ENCODE assay signal across 10 cellular contexts in the genomic region with DNA sequence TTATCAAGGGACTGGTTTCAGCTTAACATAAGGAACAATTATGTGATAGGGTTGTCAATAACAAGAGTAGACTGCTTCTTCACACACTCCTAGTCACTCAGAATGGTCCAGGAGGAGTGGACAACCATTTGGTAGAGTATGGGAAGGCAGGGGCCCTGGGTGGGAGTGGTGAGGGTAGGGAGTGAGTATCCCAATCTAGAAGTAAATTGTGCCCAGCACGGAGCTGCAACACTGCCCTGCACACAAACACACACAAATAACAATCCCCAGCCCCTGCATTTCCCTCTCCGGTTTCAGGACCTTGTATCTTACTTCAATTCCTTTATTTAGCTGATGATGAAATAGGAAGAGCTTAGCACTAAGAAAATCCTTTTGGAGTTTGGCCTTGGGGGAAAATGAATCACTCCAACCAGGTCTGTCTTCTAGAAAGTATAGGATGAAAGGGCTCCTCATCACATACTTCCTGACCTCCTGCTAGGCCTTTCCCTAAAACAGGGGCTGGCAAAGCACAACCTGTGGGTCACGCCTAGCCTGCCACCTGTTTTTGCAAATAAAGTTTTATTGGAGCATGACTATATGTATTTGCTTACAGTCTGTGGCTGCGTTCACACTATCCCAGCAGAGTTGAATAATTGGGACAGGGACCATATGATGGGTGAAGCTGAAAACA.
DNase-seq lines count a peak whose midpoint lies in the region; ATAC-seq and TF ChIP-seq lines count a peak whose summit lies in the region.
"Had no signal": no experiment of that assay in that cellular context is flagged by ENCODE, and none has a peak within 500 bp of the region (broad histone marks: within the 10 kb centered on the region; RNA-seq: fewer than 3 reads in every experiment).

No MANE protein-coding gene starts in this region.

- H3K27ac ChIP-seq in BLaER1 (no peak overlapping the region), Peyer's patch (peak overlapping the region; percentile 35 to 76 (median 60))

- H3K9me3 ChIP-seq in BLaER1 (no peaks in the 10 kb centered on the region), Peyer's patch (no peaks in the 10 kb centered on the region), neuron (ENCODE audit: low read length) (no peaks in the 10 kb centered on the region)

- TF ChIP-seq CTCF in Peyer's patch (IDR thresholded peaks at IDR 0.05) (no peak), epithelial cell of esophagus (IDR thresholded peaks at IDR 0.05; ENCODE audit: insufficient read depth, low read depth, low read length, missing control alignments) (no peak)

- H3K27me3 ChIP-seq in BLaER1 (no peaks in the 10 kb centered on the region), Peyer's patch (no peaks in the 10 kb centered on the region), neuron (ENCODE audit: insufficient read depth, low read length) (no peaks in the 10 kb centered on the region)

- H3K4me3 ChIP-seq in BLaER1 = no peak overlapping the region
- no peak overlapping the region for H3K4me3 ChIP-seq in Peyer's patch
- H3K4me3 ChIP-seq in epithelial cell of esophagus (ENCODE audit: low read length) = no peak overlapping the region
- peak overlapping the region; percentile 30 for H3K4me3 ChIP-seq in neuron (ENCODE audit: low read length)

- no peak for ATAC-seq in GM18867 (IDR thresholded peaks at IDR 0.05; ENCODE audit: unreplicated experiment)

- H3K4me1 ChIP-seq in BLaER1 (peaks cover 27% of the 10 kb centered on the region), Peyer's patch (peaks cover 0 to 54% (median 1%) of the 10 kb centered on the region in 4 donors), neuron (ENCODE audit: insufficient read depth, low read length) (peaks cover 52% of the 10 kb centered on the region)

- peak overlapping the region; percentile 38 for H2AFZ ChIP-seq in neuron (ENCODE audit: low read depth, low read length)

- H3K4me2 ChIP-seq in BLaER1 = peak overlapping the region; percentile 42

- no peaks in the 10 kb centered on the region for H3K36me3 ChIP-seq in BLaER1
- no peaks in the 10 kb centered on the region for H3K36me3 ChIP-seq in Peyer's patch
- H3K36me3 ChIP-seq in neuron (ENCODE audit: insufficient read depth, low read length) = no peaks in the 10 kb centered on the region

- no peak overlapping the region for H3K9ac ChIP-seq in BLaER1

- no peaks in the 10 kb centered on the region for H4K20me1 ChIP-seq in BLaER1

- TF ChIP-seq POLR2A in Peyer's patch (IDR thresholded peaks at IDR 0.05) = no peak

- DNase-seq in Peyer's patch (no peak), epithelial cell of esophagus (ENCODE audit: low read depth) (peak; percentile 91), putamen (ENCODE audit: low spot score) (no peak), NCI-H1048 (lab: John Stamatoyannopoulos, UW) (no peak)
- no peak for DNase-seq in activated CD4-positive, alpha-beta T cell treated with anti-CD3 and anti-CD28 coated beads, Interleukin-2, amount 50 U/mL, for 4 hours
- DNase-seq: activated effector memory CD4-positive, alpha-beta T cell treated with Interleukin-2 at 50 U/mL for 16 hours; COR-L47 had no signal
